In the genomic region with DNA sequence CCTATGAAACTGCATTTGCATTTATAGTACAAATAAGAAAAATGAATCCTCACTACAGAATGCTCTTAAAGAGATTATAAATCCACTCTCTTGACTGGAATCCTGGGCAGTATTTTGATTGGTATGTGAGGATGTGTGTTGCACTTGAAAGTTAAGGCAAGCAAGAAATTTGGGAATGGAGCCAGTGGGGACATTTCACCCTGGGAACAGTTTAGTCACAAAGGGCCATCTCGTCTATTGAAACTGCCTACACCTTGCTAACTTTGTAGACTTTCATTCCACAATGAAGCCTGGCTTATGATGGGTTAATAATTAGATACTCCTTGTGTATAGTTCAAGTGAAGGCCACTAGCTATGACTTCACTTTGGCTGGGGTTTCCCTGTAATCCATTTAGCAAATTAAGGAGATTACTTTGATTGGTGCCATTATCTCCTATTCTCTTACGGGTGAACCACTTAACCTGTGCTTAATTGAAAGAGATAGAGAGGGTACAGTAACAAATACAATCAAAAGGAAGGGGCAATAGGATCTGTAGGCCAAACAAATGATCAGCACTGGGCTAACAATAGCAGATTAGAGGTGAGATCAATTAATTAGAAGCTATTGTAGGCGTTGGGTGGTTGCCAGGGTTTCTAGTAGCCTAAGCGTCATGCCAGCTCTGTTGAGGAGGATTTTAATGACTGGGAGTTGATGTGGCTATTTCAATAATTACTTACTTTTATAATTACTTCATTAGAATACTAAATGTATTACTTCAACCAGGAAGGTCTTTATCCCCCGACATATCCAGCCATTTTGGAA, we compare ENCODE assay signal across 14 cellular contexts.
DNase-seq lines count a peak whose midpoint lies in the region; ATAC-seq lines count a peak whose summit lies in the region.
"Had no signal": no experiment of that assay in that cellular context is flagged by ENCODE, and none has a peak within 500 bp of the region (broad histone marks: within the 10 kb centered on the region; RNA-seq: fewer than 3 reads in every experiment).

No MANE protein-coding gene starts in this region.

- H3K9ac ChIP-seq in mesendoderm (ENCODE audit: low read length), result no peak overlapping the region

- H3K27ac ChIP-seq in mesendoderm (ENCODE audit: low read depth, low read length), result no peak overlapping the region

- H2AK5ac ChIP-seq in mesendoderm (ENCODE audit: low read length), result no peak overlapping the region

- H3K4me1 Mint-ChIP-seq in stimulated activated memory B cell treated with anti-CD40 and anti-IgM and Interleukin-4, amounts not matched to agents 10 μg/mL and 1 μg/mL and 100 μg/mL, for 72 hours, result no peaks in the 10 kb centered on the region

- no peak overlapping the region for H3K23ac ChIP-seq in mesendoderm (ENCODE audit: low read length)

- no peak overlapping the region for H3K56ac ChIP-seq in mesendoderm (ENCODE audit: low read length)

- no peak overlapping the region for H3K4me2 ChIP-seq in mesendoderm (ENCODE audit: low read length)

- no peak for ATAC-seq in stimulated activated memory B cell treated with anti-CD40 and anti-IgM and Interleukin-4, amounts not matched to agents 10 μg/mL and 1 μg/mL and 100 μg/mL, for 72 hours
- no peak for ATAC-seq in HG03196 (IDR thresholded peaks at IDR 0.05; ENCODE audit: unreplicated experiment)

- H2BK120ac ChIP-seq in mesendoderm (ENCODE audit: low read depth, low read length), result no peak overlapping the region

- no peaks in the 10 kb centered on the region for H3K27me3 Mint-ChIP-seq in stimulated activated memory B cell treated with anti-CD40 and anti-IgM and Interleukin-4, amounts not matched to agents 10 μg/mL and 1 μg/mL and 100 μg/mL, for 72 hours

- H4K5ac ChIP-seq in mesendoderm (ENCODE audit: low read length), result no peak overlapping the region

- H3K36me3 Mint-ChIP-seq in stimulated activated memory B cell treated with anti-CD40 and anti-IgM and Interleukin-4, amounts not matched to agents 10 μg/mL and 1 μg/mL and 100 μg/mL, for 72 hours, result no peaks in the 10 kb centered on the region

- no peak overlapping the region for H3K4ac ChIP-seq in mesendoderm (ENCODE audit: low read depth, low read length)

- H2BK5ac ChIP-seq in mesendoderm (ENCODE audit: low read length), result no peak overlapping the region

- no peaks in the 10 kb centered on the region for H3K36me3 ChIP-seq in mesendoderm (ENCODE audit: control insufficient read depth, insufficient read depth, low read length)

- DNase-seq in D341Med (ENCODE audit: low spot score) (peak; percentile 67), NCI-H1105 (lab: John Stamatoyannopoulos, UW) (peak; percentile 75), NCI-H748 treated with DMSO at 0.1 percent for 48 hours (lab: John Stamatoyannopoulos, UW) (peak; percentile 67), mesendoderm (peak; percentile 82), SW 1271 (lab: John Stamatoyannopoulos, UW) (no peak)
- DNase-seq: C1 segment of cervical spinal cord, HFFc6, MM.1S, NCI-H1092 treated with DMSO at 0.1 percent for 48 hours, NCI-H2081 treated with DMSO at 0.1 percent for 48 hours, NCI-H2227 treated with DMSO at 0.1 percent for 48 hours, NCI-H526 had no signal

- H3K9me3 Mint-ChIP-seq in stimulated activated memory B cell treated with anti-CD40 and anti-IgM and Interleukin-4, amounts not matched to agents 10 μg/mL and 1 μg/mL and 100 μg/mL, for 72 hours, result peaks cover 4% of the 10 kb centered on the region

- no peaks in the 10 kb centered on the region for H3K79me1 ChIP-seq in mesendoderm (ENCODE audit: low read length)

- no peaks in the 10 kb centered on the region for H3K79me2 ChIP-seq in mesendoderm (ENCODE audit: control insufficient read depth, insufficient read depth, low read length)

- no peak overlapping the region for H4K8ac ChIP-seq in mesendoderm (ENCODE audit: low read depth, low read length)

- no peak overlapping the region for H3K27ac Mint-ChIP-seq in stimulated activated memory B cell treated with anti-CD40 and anti-IgM and Interleukin-4, amounts not matched to agents 10 μg/mL and 1 μg/mL and 100 μg/mL, for 72 hours
- H3K27ac Mint-ChIP-seq: HFFc6 had no signal

- no peak overlapping the region for H3K4me3 Mint-ChIP-seq in stimulated activated memory B cell treated with anti-CD40 and anti-IgM and Interleukin-4, amounts not matched to agents 10 μg/mL and 1 μg/mL and 100 μg/mL, for 72 hours
- H3K4me3 Mint-ChIP-seq: HFFc6 had no signal

- no peaks in the 10 kb centered on the region for H3K27me3 ChIP-seq in mesendoderm (ENCODE audit: insufficient read depth, low read length, poor library complexity)

- H3K18ac ChIP-seq in mesendoderm (ENCODE audit: low read length), result peak overlapping the region; percentile 51

- no peak overlapping the region for H3K4me3 ChIP-seq in mesendoderm (ENCODE audit: low read length)

- peaks cover 3% of the 10 kb centered on the region for H3K4me1 ChIP-seq in mesendoderm (ENCODE audit: control insufficient read depth, low read depth, low read length)

- no CpG with 5 or more reads among the region's 5 CpGs for WGBS in mesendoderm (ENCODE audit: extremely low coverage, insufficient coverage, low lambda C conversion rate)

- H2BK15ac ChIP-seq in mesendoderm (replicated peaks; ENCODE audit: low read depth), result no peak overlapping the region

Comparison
In these comparisons a context has a peak if more than half of its experiments do, and no peak if none do; other contexts are left out.
1. DNase-seq: peak in D341Med (single experiment), NCI-H1105 (single experiment), NCI-H748 treated with DMSO at 0.1 percent for 48 hours (single experiment) and mesendoderm (single experiment); none in SW 1271 (0 of 2).